1 cellular context compared by ENCODE assay signal in the genomic region with DNA sequence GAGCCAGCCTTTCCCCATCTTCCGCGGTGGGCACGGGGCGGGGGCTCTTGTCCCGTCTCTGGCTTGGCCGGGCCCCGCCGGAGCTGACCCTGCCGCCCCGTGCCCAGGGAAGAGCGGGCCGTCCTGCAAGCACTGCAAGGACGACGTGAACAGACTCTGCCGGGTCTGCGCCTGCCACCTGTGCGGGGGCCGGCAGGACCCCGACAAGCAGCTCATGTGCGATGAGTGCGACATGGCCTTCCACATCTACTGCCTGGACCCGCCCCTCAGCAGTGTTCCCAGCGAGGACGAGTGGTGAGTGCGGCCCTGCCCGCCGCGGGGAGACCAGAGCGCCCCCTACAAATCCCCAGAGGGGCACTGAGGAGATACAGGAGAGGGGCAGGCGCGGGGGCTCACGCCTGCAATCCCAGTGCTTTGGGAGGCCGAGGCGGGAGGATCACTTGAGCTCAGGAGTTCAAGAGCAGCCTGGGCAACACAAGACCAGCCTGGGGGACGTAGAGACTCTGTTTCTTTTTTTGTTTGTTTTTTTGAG. TPM values are rescaled to one million over a fixed set of nuclear protein-coding genes. Genes with fewer than 3 reads are reported as not detected.
"Had no signal": no experiment of that assay in that cellular context is flagged by ENCODE, and none has a peak within 500 bp of the region (broad histone marks: within the 10 kb centered on the region; RNA-seq: fewer than 3 reads in every experiment).

No MANE protein-coding gene starts in this region.

RNA-seq across cellular contexts. Expression of gene ARRDC5, which starts 39.0 kb away (rescaled TPM):
- total RNA-seq: G401 had no signal
